12 cellular contexts compared by ENCODE assay signal in genomic region chr12:93427779-93428564, GRCh38. TPM values are rescaled to one million over a fixed set of nuclear protein-coding genes. Genes with fewer than 3 reads are reported as not detected.
A peak's percentile ranks its signal among the peaks of the same experiment; 100 is the strongest.
DNase-seq lines count a peak whose midpoint lies in the region; ATAC-seq, FAIRE-seq and TF ChIP-seq lines count a peak whose summit lies in the region.
"Had no signal": no experiment of that assay in that cellular context is flagged by ENCODE, and none has a peak within 500 bp of the region (broad histone marks: within the 10 kb centered on the region; RNA-seq: fewer than 3 reads in every experiment).

No MANE protein-coding gene starts in this region.

- DNase-seq in AG09309 (ENCODE audit: low read depth) = peak; percentile 24
- no peak for DNase-seq in GM12892 (ENCODE audit: insufficient read length)
- DNase-seq in central memory CD8-positive, alpha-beta T cell (ENCODE audit: low spot score in 2 of 2) = no peak
- DNase-seq in mesothelial cell of epicardium (ENCODE audit: low spot score in 2 of 2, unreplicated experiment in 2 of 2) = no peak
- no peak for DNase-seq in kidney glomerular epithelial cell (lab: John Stamatoyannopoulos, UW)
- no peak for DNase-seq in OCI-M2 (lab: John Stamatoyannopoulos, UW; ENCODE audit: unreplicated experiment)
- DNase-seq: DMS153, NCI-H2081 treated with DMSO at 0.1 percent for 48 hours, retina, WERI-Rb-1 had no signal

- no peak for TF ChIP-seq POLR2A in GM12892 (IDR thresholded peaks at IDR 0.05; ENCODE audit: low read depth, low read length)

- H3K27me3 Mint-ChIP-seq in central memory CD8-positive, alpha-beta T cell = no peaks in the 10 kb centered on the region
- H3K27me3 Mint-ChIP-seq in mesothelial cell of epicardium (ENCODE audit: low read depth) = no peaks in the 10 kb centered on the region

- ATAC-seq in central memory CD8-positive, alpha-beta T cell (replicated peaks; ENCODE audit: extremely low read depth, poor library complexity, severe bottlenecking) = no peak
- ATAC-seq in HG03469 (IDR thresholded peaks at IDR 0.05; ENCODE audit: unreplicated experiment) = no peak
- no peak for ATAC-seq in HG03354 (IDR thresholded peaks at IDR 0.05; ENCODE audit: poor library complexity, severe bottlenecking, unreplicated experiment)

- peak; percentile 14 for FAIRE-seq in GM12892 (lab: Jason Lieb, UNC)

- H3K4me1 Mint-ChIP-seq in central memory CD8-positive, alpha-beta T cell = peaks cover 85% of the 10 kb centered on the region
- H3K4me1 Mint-ChIP-seq in mesothelial cell of epicardium = peaks cover 57% of the 10 kb centered on the region

- peak overlapping the region; percentile 64 for H3K27ac Mint-ChIP-seq in central memory CD8-positive, alpha-beta T cell (ENCODE audit: low read depth)
- peak overlapping the region; percentile 62 for H3K27ac Mint-ChIP-seq in mesothelial cell of epicardium

- no peak for TF ChIP-seq CTCF in AG09309 (IDR thresholded peaks at IDR 0.05; ENCODE audit: control insufficient read depth, insufficient read depth, low read depth, low read length, missing control alignments)
- no peak for TF ChIP-seq CTCF in mesothelial cell of epicardium (IDR thresholded peaks at IDR 0.05; ENCODE audit: unreplicated experiment)

- H3K36me3 Mint-ChIP-seq in central memory CD8-positive, alpha-beta T cell (ENCODE audit: insufficient read depth) = peaks cover 6% of the 10 kb centered on the region
- H3K36me3 Mint-ChIP-seq in mesothelial cell of epicardium = no peaks in the 10 kb centered on the region

- H3K4me3 ChIP-seq in AG09309 (ENCODE audit: control insufficient read depth, low read depth, low read length) = no peak overlapping the region

- H3K9me3 Mint-ChIP-seq in central memory CD8-positive, alpha-beta T cell = no peaks in the 10 kb centered on the region
- no peaks in the 10 kb centered on the region for H3K9me3 Mint-ChIP-seq in mesothelial cell of epicardium

- peak overlapping the region; percentile 9 for H3K4me3 Mint-ChIP-seq in central memory CD8-positive, alpha-beta T cell
- H3K4me3 Mint-ChIP-seq in mesothelial cell of epicardium = no peak overlapping the region

RNA-seq across cellular contexts. Expression of gene UBE2N, which starts 13.8 kb away (rescaled TPM):
- 273 TPM for polyA plus RNA-seq in GM12892 (2012; ENCODE audit: missing spikeins)
- total RNA-seq in mesothelial cell of epicardium = 86.5 to 92.8 TPM (median 90.6 TPM) in 3 replicates

RNA-seq across cellular contexts. Expression of gene MRPL42, which starts 39.3 kb away (rescaled TPM):
- 91.6 TPM for polyA plus RNA-seq in GM12892 (2012; ENCODE audit: missing spikeins)
- total RNA-seq in mesothelial cell of epicardium = 57.6 to 63.0 TPM (median 62.2 TPM) in 3 replicates

RNA-seq across cellular contexts. Expression of gene NUDT4, which starts 50.2 kb away (rescaled TPM):
- 84.4 TPM for polyA plus RNA-seq in GM12892 (2012; ENCODE audit: missing spikeins)
- 41.0 to 48.0 TPM (median 44.4 TPM) in 3 replicates for total RNA-seq in mesothelial cell of epicardium
